Comparison of ENCODE assay signal across 12 cellular contexts in genomic region chr6:19873031-19873430, GRCh38. TPM values are rescaled to one million over a fixed set of nuclear protein-coding genes. Genes with fewer than 3 reads are reported as not detected.
DNase-seq lines count a peak whose midpoint lies in the region; ATAC-seq and TF ChIP-seq lines count a peak whose summit lies in the region.
"Had no signal": no experiment of that assay in that cellular context is flagged by ENCODE, and none has a peak within 500 bp of the region (broad histone marks: within the 10 kb centered on the region; RNA-seq: fewer than 3 reads in every experiment).

No MANE protein-coding gene starts in this region.

- no peaks in the 10 kb centered on the region for H3K9me3 ChIP-seq in Loucy (ENCODE audit: insufficient read depth, low read depth, low read length)
- no peaks in the 10 kb centered on the region for H3K9me3 ChIP-seq in osteoblast (ENCODE audit: low read depth, low read length)
- H3K9me3 ChIP-seq: pancreas, tibial artery had no signal

- H3K4me2 ChIP-seq in Loucy (ENCODE audit: low read depth, low read length, poor library complexity, severe bottlenecking): no peak overlapping the region
- no peak overlapping the region for H3K4me2 ChIP-seq in osteoblast (ENCODE audit: insufficient read depth, low read length)

- H3K79me2 ChIP-seq in Loucy (ENCODE audit: insufficient read depth, low read length) (no peaks in the 10 kb centered on the region), osteoblast (ENCODE audit: insufficient read depth, low read length) (no peaks in the 10 kb centered on the region)

- H3K27me3 ChIP-seq in Loucy (ENCODE audit: insufficient read depth, low read length, poor library complexity, severe bottlenecking) (no peaks in the 10 kb centered on the region), osteoblast (ENCODE audit: insufficient read depth, low read length) (no peaks in the 10 kb centered on the region)
- H3K27me3 ChIP-seq: pancreas, tibial artery had no signal

- H2AFZ ChIP-seq in Loucy (ENCODE audit: low read length) (no peak overlapping the region), osteoblast (ENCODE audit: low read length) (no peak overlapping the region)

- H3K4me1 ChIP-seq in Loucy (ENCODE audit: insufficient read depth, low read length, poor library complexity, severe bottlenecking) (no peaks in the 10 kb centered on the region), osteoblast (ENCODE audit: insufficient read depth, low read length) (no peaks in the 10 kb centered on the region)
- H3K4me1 ChIP-seq: tibial artery had no signal

- no peaks in the 10 kb centered on the region for H3K9me2 ChIP-seq in Loucy (replicated peaks; ENCODE audit: low read depth, low read length)

- TF ChIP-seq CTCF in Loucy (conservative IDR thresholded peaks at IDR 0.05; ENCODE audit: low read length) (peak; percentile 52), astrocyte of the spinal cord (IDR thresholded peaks at IDR 0.05; ENCODE audit: low read depth, low read length) (peak; percentile 8), osteoblast (IDR thresholded peaks at IDR 0.05; ENCODE audit: extremely low read depth, low read depth, low read length) (peak; percentile 16)

- no peak overlapping the region for H3K9ac ChIP-seq in Loucy (ENCODE audit: low read depth, low read length, poor library complexity, severe bottlenecking)

- H3F3A ChIP-seq in Loucy (ENCODE audit: low read depth): no peaks in the 10 kb centered on the region

- no peak overlapping the region for H3K4me3 ChIP-seq in Loucy (ENCODE audit: low read length, poor library complexity, severe bottlenecking)
- H3K4me3 ChIP-seq in astrocyte of the spinal cord (ENCODE audit: low read depth, low read length): no peak overlapping the region
- H3K4me3 ChIP-seq in osteoblast (ENCODE audit: insufficient read depth, low read length): no peak overlapping the region
- H3K4me3 ChIP-seq: GM12878, pancreas, tibial artery had no signal

- ATAC-seq in GM18858 (IDR thresholded peaks at IDR 0.05; ENCODE audit: unreplicated experiment): no peak
- ATAC-seq: GM12878 had no signal

- DNase-seq in DMS 273 (lab: John Stamatoyannopoulos, UW; ENCODE audit: unreplicated experiment) (peak; percentile 56), DMS 273 treated with DMSO at 0.1 percent for 48 hours (lab: John Stamatoyannopoulos, UW) (no peak), astrocyte of the spinal cord (ENCODE audit: low read depth, low spot score) (no peak), osteoblast (ENCODE audit: insufficient read length, low spot score, missing footprints) (no peak)
- no peak for DNase-seq in stimulated activated CD4-positive, alpha-beta T cell treated with anti-CD3 and anti-CD28 coated beads, Interleukin-2, amount 100 ng/mL, for 24 hours
- no peak for DNase-seq in activated CD8-positive, alpha-beta memory T cell treated with anti-CD3 and anti-CD28 coated beads, Interleukin-2, amount 50 U/mL, for 4 hours
- DNase-seq: activated naive CD8-positive, alpha-beta T cell treated with anti-CD3 and anti-CD28 coated beads for 36 hours; pancreas; tibial artery had no signal

- H3K36me3 ChIP-seq in Loucy (ENCODE audit: insufficient read depth, low read length) (no peaks in the 10 kb centered on the region), osteoblast (ENCODE audit: insufficient read depth, low read length) (no peaks in the 10 kb centered on the region)
- H3K36me3 ChIP-seq: pancreas, tibial artery had no signal

- in situ Hi-C loops in astrocyte of the spinal cord (cut with HindIII; ENCODE audit: low sequenced_read_pairs): no loop called here

- no peak overlapping the region for H3K27ac ChIP-seq in osteoblast (ENCODE audit: low read depth, low read length)
- H3K27ac ChIP-seq: pancreas, tibial artery had no signal

- H4K20me1 ChIP-seq in Loucy (ENCODE audit: insufficient read depth, low read length, poor library complexity, severe bottlenecking) (no peaks in the 10 kb centered on the region), osteoblast (ENCODE audit: insufficient read depth, low read length) (no peaks in the 10 kb centered on the region)

RNA-seq across cellular contexts. Expression of gene ID4, which starts 35.9 kb away (rescaled TPM):
- 25.3 and 29.7 TPM in 2 replicates for total RNA-seq in osteoblast
- total RNA-seq: activated naive CD8-positive, alpha-beta T cell treated with anti-CD3 and anti-CD28 coated beads for 36 hours; GM12878 had no signal
